Comparison of ENCODE assay signal across 13 cellular contexts in genomic region chr6:52394251-52394666, GRCh38. TPM values are rescaled to one million over a fixed set of nuclear protein-coding genes. Genes with fewer than 3 reads are reported as not detected.
DNase-seq lines count a peak whose midpoint lies in the region; ATAC-seq and TF ChIP-seq lines count a peak whose summit lies in the region.
"Had no signal": no experiment of that assay in that cellular context is flagged by ENCODE, and none has a peak within 500 bp of the region (broad histone marks: within the 10 kb centered on the region; RNA-seq: fewer than 3 reads in every experiment).

No MANE protein-coding gene starts in this region.

- H4K20me1 ChIP-seq in OCI-LY7 (ENCODE audit: insufficient read depth, low read length): no peaks in the 10 kb centered on the region

- H3K36me3 ChIP-seq in OCI-LY7 (ENCODE audit: insufficient read depth, low read length): no peaks in the 10 kb centered on the region
- H3K36me3 ChIP-seq: transverse colon had no signal

- peaks cover 96% of the 10 kb centered on the region for H3K4me1 Mint-ChIP-seq in activated naive CD8-positive, alpha-beta T cell (ENCODE audit: low read depth)

- no peaks in the 10 kb centered on the region for H3K9me2 ChIP-seq in OCI-LY7 (ENCODE audit: insufficient read depth, low read length)

- POLR2A ChIA-PET in OCI-LY7 (lab: Charles Lee): no interaction called here

- peak overlapping the region; percentile 74 for H3K4me3 Mint-ChIP-seq in activated naive CD8-positive, alpha-beta T cell

- H3K27me3 Mint-ChIP-seq in activated naive CD8-positive, alpha-beta T cell: no peaks in the 10 kb centered on the region

- CTCF ChIA-PET in OCI-LY7 (lab: Charles Lee; ENCODE audit: unreplicated experiment): no interaction called here

- H3K4me1 ChIP-seq in OCI-LY7 (ENCODE audit: insufficient read depth, low read length, poor library complexity, severe bottlenecking): peaks cover 25% of the 10 kb centered on the region

- H3K4me2 ChIP-seq in OCI-LY7 (ENCODE audit: low read length): no peak overlapping the region
- H3K4me2 ChIP-seq: smooth muscle cell had no signal

- DNase-seq in OCI-LY7 (ENCODE audit: low spot score) (no peak), hippocampal formation (lab: John Stamatoyannopoulos, UW) (no peak), T-helper 9 cell (no peak), NCI-H128 (lab: John Stamatoyannopoulos, UW; ENCODE audit: unreplicated experiment) (no peak)
- DNase-seq: DND-41, left ventricle myocardium superior, transverse colon had no signal

- peak overlapping the region; percentile 93 for H3K27ac Mint-ChIP-seq in activated naive CD8-positive, alpha-beta T cell

- no peaks in the 10 kb centered on the region for H3K79me2 ChIP-seq in OCI-LY7 (ENCODE audit: insufficient read depth, low read depth, low read length)

- H2AFZ ChIP-seq in OCI-LY7 (ENCODE audit: low read length): no peak overlapping the region

- peaks cover 2% of the 10 kb centered on the region for H3K36me3 Mint-ChIP-seq in activated naive CD8-positive, alpha-beta T cell

- intact Hi-C loops in OCI-LY7 (cut with micrococcal nuclease; ENCODE audit: unreplicated experiment): loop anchor here (10.0 kb wide), 1 partner anchor 329 kb away; no protein-coding TSS in a partner anchor

- no peaks in the 10 kb centered on the region for H3K9me3 Mint-ChIP-seq in activated naive CD8-positive, alpha-beta T cell (ENCODE audit: low read depth)

- TF ChIP-seq CTCF in OCI-LY7 (conservative IDR thresholded peaks at IDR 0.05; ENCODE audit: low read length): no peak

- no peaks in the 10 kb centered on the region for H3K9me3 ChIP-seq in OCI-LY7 (ENCODE audit: low read length)
- H3K9me3 ChIP-seq: transverse colon had no signal

- no TSS peak for BruUV-seq in OCI-LY7 (replicated peaks; lab: Mats Ljungman, UMichigan)

- H3K27ac ChIP-seq in OCI-LY7 (ENCODE audit: low read depth, low read length, poor library complexity, severe bottlenecking): no peak overlapping the region
- H3K27ac ChIP-seq: RWPE1, transverse colon had no signal

- H3K4me3 ChIP-seq in OCI-LY7 (ENCODE audit: low read depth, low read length, poor library complexity, severe bottlenecking): no peak overlapping the region
- H3K4me3 ChIP-seq: smooth muscle cell, transverse colon had no signal

- ATAC-seq in GM18517 (IDR thresholded peaks at IDR 0.05; ENCODE audit: unreplicated experiment) (peak; percentile 70), GM21423 (IDR thresholded peaks at IDR 0.05; ENCODE audit: unreplicated experiment) (peak; percentile 51), HG03159 (IDR thresholded peaks at IDR 0.05; ENCODE audit: unreplicated experiment) (peak; percentile 52)
- ATAC-seq: left ventricle myocardium superior had no signal

RNA-seq across cellular contexts. Expression of gene EFHC1, which starts 25.9 kb away (rescaled TPM):
- total RNA-seq in OCI-LY7 (2014; rRNA removed; shearing (Covaris generic)): 20.7 and 24.8 TPM in 2 replicates
- total RNA-seq in OCI-LY7 (2022): 20.7 and 30.3 TPM in 2 replicates

RNA-seq across cellular contexts. Expression of gene PAQR8, which starts 32.3 kb away (rescaled TPM):
- 5.4 and 5.5 TPM in 2 replicates for total RNA-seq in OCI-LY7 (2014; rRNA removed; shearing (Covaris generic))
- 6.2 and 7.8 TPM in 2 replicates for total RNA-seq in OCI-LY7 (2022)
